ENCODE assay signal across 8 cellular contexts in genomic region chr6:11785449-11785951, GRCh38. TPM values are rescaled to one million over a fixed set of nuclear protein-coding genes. Genes with fewer than 3 reads are reported as not detected.
DNase-seq lines count a peak whose midpoint lies in the region; ATAC-seq lines count a peak whose summit lies in the region.

No MANE protein-coding gene starts in this region.

- peaks cover 13% of the 10 kb centered on the region for H3K4me1 ChIP-seq in CD4-positive, alpha-beta memory T cell (ENCODE audit: insufficient read depth, low read length)

- no peaks in the 10 kb centered on the region for H3K27me3 ChIP-seq in CD4-positive, alpha-beta memory T cell (ENCODE audit: insufficient read depth, low read length)

- DNase-seq in CD4-positive, alpha-beta memory T cell = peak in 4 of 5 donors; percentile 11 to 25 (median 18)
- DNase-seq in activated T-helper 1 cell treated with anti-CD3 and anti-CD28 coated beads, Interleukin-12 subunit alpha, Interleukin-12 subunit beta, Interleukin-2, Interleukin-4 antibody, amounts not matched to agents 30 ng/mL and 10 ng/mL and 1 ng/mL, durations not matched to agents 14 hours and 24 hours and 36 hours (ENCODE audit: low spot score) = peak; percentile 46
- DNase-seq in NCI-H1092 treated with DMSO at 0.1 percent for 48 hours (lab: John Stamatoyannopoulos, UW) (no peak), COLO829 (ENCODE audit: low spot score) (no peak), T1000 (lab: John Stamatoyannopoulos, UW) (no peak)

- peak overlapping the region; percentile 14 to 52 for H3K4me3 ChIP-seq in CD4-positive, alpha-beta memory T cell (ENCODE audit: low read length in 2 of 2)

- peak overlapping the region in 4 of 7 donors; percentile 19 to 77 (median 71) for H3K27ac Mint-ChIP-seq in CD4-positive, alpha-beta memory T cell
- peak overlapping the region; percentile 85 for H3K27ac Mint-ChIP-seq in activated T-helper 1 cell treated with anti-CD3 and anti-CD28 coated beads, Interleukin-12 subunit alpha, Interleukin-12 subunit beta, Interleukin-2, Interleukin-4 antibody, amounts not matched to agents 30 ng/mL and 10 ng/mL and 1 ng/mL, durations not matched to agents 14 hours and 24 hours and 36 hours

- intact Hi-C loops in CD4-positive, alpha-beta memory T cell (cut with micrococcal nuclease) = no loop called here
- intact Hi-C loops in activated T-helper 1 cell treated with anti-CD3 and anti-CD28 coated beads, Interleukin-12 subunit alpha, Interleukin-12 subunit beta, Interleukin-2, Interleukin-4 antibody, amounts not matched to agents 30 ng/mL and 10 ng/mL and 1 ng/mL, durations not matched to agents 14 hours and 24 hours and 36 hours (cut with micrococcal nuclease) = loop anchor here (2.0 to 5.0 kb wide), 2 partner anchors 131 to 267 kb away; no protein-coding TSS in a partner anchor

- no peak overlapping the region for H3K4me3 Mint-ChIP-seq in CD4-positive, alpha-beta memory T cell
- H3K4me3 Mint-ChIP-seq in activated T-helper 1 cell treated with anti-CD3 and anti-CD28 coated beads, Interleukin-12 subunit alpha, Interleukin-12 subunit beta, Interleukin-2, Interleukin-4 antibody, amounts not matched to agents 30 ng/mL and 10 ng/mL and 1 ng/mL, durations not matched to agents 14 hours and 24 hours and 36 hours = peak overlapping the region; percentile 28

- POLR2A ChIA-PET in CD4-positive, alpha-beta memory T cell (lab: Charles Lee; ENCODE audit: partially characterized antibody) = interaction anchor here (0.6 to 2.7 kb wide), 5 partner anchors 58 to 449 kb away, joined by 3 to 13 read pairs (median 4); no protein-coding TSS in a partner anchor

- no peaks in the 10 kb centered on the region for H3K36me3 ChIP-seq in CD4-positive, alpha-beta memory T cell (ENCODE audit: insufficient read depth, low read length)

- H3K27me3 Mint-ChIP-seq in CD4-positive, alpha-beta memory T cell = peaks cover 0 to 2% of the 10 kb centered on the region in 2 donors
- no peaks in the 10 kb centered on the region for H3K27me3 Mint-ChIP-seq in activated T-helper 1 cell treated with anti-CD3 and anti-CD28 coated beads, Interleukin-12 subunit alpha, Interleukin-12 subunit beta, Interleukin-2, Interleukin-4 antibody, amounts not matched to agents 30 ng/mL and 10 ng/mL and 1 ng/mL, durations not matched to agents 14 hours and 24 hours and 36 hours (ENCODE audit: insufficient read depth)

- CTCF ChIA-PET in CD4-positive, alpha-beta memory T cell (lab: Charles Lee; ENCODE audit: partially characterized antibody) = interaction anchor here (0.6 to 2.3 kb wide), 7 partner anchors 55 to 305 kb away, joined by 3 to 8 read pairs (median 3); no protein-coding TSS in a partner anchor

- ATAC-seq in GM18873 (IDR thresholded peaks at IDR 0.05; ENCODE audit: low FRiP score, unreplicated experiment) (peak; percentile 61), HG03097 (IDR thresholded peaks at IDR 0.05; ENCODE audit: low FRiP score, unreplicated experiment) (peak; percentile 34), HG02970 (IDR thresholded peaks at IDR 0.05; ENCODE audit: low FRiP score, unreplicated experiment) (no peak)

- H3K27ac ChIP-seq in CD4-positive, alpha-beta memory T cell (ENCODE audit: low read depth, low read length) = peak overlapping the region; percentile 12

- H3K4me1 Mint-ChIP-seq in CD4-positive, alpha-beta memory T cell = peaks cover 0 to 11% (median 6%) of the 10 kb centered on the region in 4 donors
- H3K4me1 Mint-ChIP-seq in activated T-helper 1 cell treated with anti-CD3 and anti-CD28 coated beads, Interleukin-12 subunit alpha, Interleukin-12 subunit beta, Interleukin-2, Interleukin-4 antibody, amounts not matched to agents 30 ng/mL and 10 ng/mL and 1 ng/mL, durations not matched to agents 14 hours and 24 hours and 36 hours (ENCODE audit: low read depth) = peaks cover 13% of the 10 kb centered on the region

- no peaks in the 10 kb centered on the region for H3K9me3 ChIP-seq in CD4-positive, alpha-beta memory T cell (ENCODE audit: control insufficient read depth in 1 of 2, low read length in 2 of 2)

- no peaks in the 10 kb centered on the region for H3K36me3 Mint-ChIP-seq in CD4-positive, alpha-beta memory T cell
- no peaks in the 10 kb centered on the region for H3K36me3 Mint-ChIP-seq in activated T-helper 1 cell treated with anti-CD3 and anti-CD28 coated beads, Interleukin-12 subunit alpha, Interleukin-12 subunit beta, Interleukin-2, Interleukin-4 antibody, amounts not matched to agents 30 ng/mL and 10 ng/mL and 1 ng/mL, durations not matched to agents 14 hours and 24 hours and 36 hours (ENCODE audit: low read depth)

- no peaks in the 10 kb centered on the region for H3K9me3 Mint-ChIP-seq in CD4-positive, alpha-beta memory T cell
- peaks cover 15% of the 10 kb centered on the region for H3K9me3 Mint-ChIP-seq in activated T-helper 1 cell treated with anti-CD3 and anti-CD28 coated beads, Interleukin-12 subunit alpha, Interleukin-12 subunit beta, Interleukin-2, Interleukin-4 antibody, amounts not matched to agents 30 ng/mL and 10 ng/mL and 1 ng/mL, durations not matched to agents 14 hours and 24 hours and 36 hours

RNA-seq across cellular contexts. Expression of gene ADTRP, which starts 6.9 kb away (rescaled TPM):
- total RNA-seq in CD4-positive, alpha-beta memory T cell = 1 to 10 TPM; 7.0 to 8.0 TPM
- polyA plus RNA-seq in CD4-positive, alpha-beta memory T cell = 10 to 100 TPM; 15.8 to 41.9 TPM
- 10.6 and 13.4 TPM in 2 replicates for total RNA-seq in activated T-helper 1 cell treated with anti-CD3 and anti-CD28 coated beads, Interleukin-12 subunit alpha, Interleukin-12 subunit beta, Interleukin-2, Interleukin-4 antibody, amounts not matched to agents 30 ng/mL and 10 ng/mL and 1 ng/mL, durations not matched to agents 14 hours and 24 hours and 36 hours

Comparison
In these comparisons a context has a peak if more than half of its experiments do, and no peak if none do; other contexts are left out.
1. DNase-seq: peak in CD4-positive, alpha-beta memory T cell (4 of 5) and activated T-helper 1 cell treated with anti-CD3 and anti-CD28 coated beads, Interleukin-12 subunit alpha, Interleukin-12 subunit beta, Interleukin-2, Interleukin-4 antibody, amounts not matched to agents 30 ng/mL and 10 ng/mL and 1 ng/mL, durations not matched to agents 14 hours and 24 hours and 36 hours (single experiment); none in NCI-H1092 treated with DMSO at 0.1 percent for 48 hours (single experiment), COLO829 (single experiment) and T1000 (single experiment).